ENCODE assay signal across 1 cellular context in genomic region chr17:57440522-57441269, GRCh38.
TF ChIP-seq lines count a peak whose summit lies in the region.

No MANE protein-coding gene starts in this region.

TF ChIP-seq in HepG2, 621 proteins besides CTCF, POLR2A, EP300 and RAD21 (continued from another document and continues in another):
- no peak for TF ChIP-seq THAP8 (CRISPR knock-in tag; IDR thresholded peaks at IDR 0.05; ENCODE audit: borderline replicate concordance)
- TF ChIP-seq, protein P1, sequence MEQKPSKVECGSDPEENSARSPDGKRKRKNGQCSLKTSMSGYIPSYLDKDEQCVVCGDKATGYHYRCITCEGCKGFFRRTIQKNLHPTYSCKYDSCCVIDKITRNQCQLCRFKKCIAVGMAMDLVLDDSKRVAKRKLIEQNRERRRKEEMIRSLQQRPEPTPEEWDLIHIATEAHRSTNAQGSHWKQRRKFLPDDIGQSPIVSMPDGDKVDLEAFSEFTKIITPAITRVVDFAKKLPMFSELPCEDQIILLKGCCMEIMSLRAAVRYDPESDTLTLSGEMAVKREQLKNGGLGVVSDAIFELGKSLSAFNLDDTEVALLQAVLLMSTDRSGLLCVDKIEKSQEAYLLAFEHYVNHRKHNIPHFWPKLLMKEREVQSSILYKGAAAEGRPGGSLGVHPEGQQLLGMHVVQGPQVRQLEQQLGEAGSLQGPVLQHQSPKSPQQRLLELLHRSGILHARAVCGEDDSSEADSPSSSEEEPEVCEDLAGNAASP (CRISPR knock-in tag; IDR thresholded peaks at IDR 0.05; ENCODE audit: borderline replicate concordance) = no peak
- TF ChIP-seq, protein P2, sequence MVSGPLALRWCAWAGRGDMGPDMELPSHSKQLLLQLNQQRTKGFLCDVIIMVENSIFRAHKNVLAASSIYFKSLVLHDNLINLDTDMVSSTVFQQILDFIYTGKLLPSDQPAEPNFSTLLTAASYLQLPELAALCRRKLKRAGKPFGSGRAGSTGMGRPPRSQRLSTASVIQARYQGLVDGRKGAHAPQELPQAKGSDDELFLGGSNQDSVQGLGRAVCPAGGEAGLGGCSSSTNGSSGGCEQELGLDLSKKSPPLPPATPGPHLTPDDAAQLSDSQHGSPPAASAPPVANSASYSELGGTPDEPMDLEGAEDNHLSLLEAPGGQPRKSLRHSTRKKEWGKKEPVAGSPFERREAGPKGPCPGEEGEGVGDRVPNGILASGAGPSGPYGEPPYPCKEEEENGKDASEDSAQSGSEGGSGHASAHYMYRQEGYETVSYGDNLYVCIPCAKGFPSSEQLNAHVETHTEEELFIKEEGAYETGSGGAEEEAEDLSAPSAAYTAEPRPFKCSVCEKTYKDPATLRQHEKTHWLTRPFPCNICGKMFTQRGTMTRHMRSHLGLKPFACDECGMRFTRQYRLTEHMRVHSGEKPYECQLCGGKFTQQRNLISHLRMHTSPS (CRISPR knock-in tag; IDR thresholded peaks at IDR 0.05; ENCODE audit: low read depth) = no peak; the same call in none of the 2 replicates
- TF ChIP-seq RNF219 (CRISPR knock-in tag; IDR thresholded peaks at IDR 0.05) = no peak
- 0 out of 2 replicates have a peak, but pooled peaks have one; percentile 25 for TF ChIP-seq RBAK (CRISPR knock-in tag; IDR thresholded peaks at IDR 0.05)
- no peak for TF ChIP-seq ZNF567 (CRISPR knock-in tag; IDR thresholded peaks at IDR 0.05; ENCODE audit: borderline replicate concordance)
- no peak for TF ChIP-seq NFAT5 (CRISPR knock-in tag; IDR thresholded peaks at IDR 0.05)
- TF ChIP-seq, protein P3, sequence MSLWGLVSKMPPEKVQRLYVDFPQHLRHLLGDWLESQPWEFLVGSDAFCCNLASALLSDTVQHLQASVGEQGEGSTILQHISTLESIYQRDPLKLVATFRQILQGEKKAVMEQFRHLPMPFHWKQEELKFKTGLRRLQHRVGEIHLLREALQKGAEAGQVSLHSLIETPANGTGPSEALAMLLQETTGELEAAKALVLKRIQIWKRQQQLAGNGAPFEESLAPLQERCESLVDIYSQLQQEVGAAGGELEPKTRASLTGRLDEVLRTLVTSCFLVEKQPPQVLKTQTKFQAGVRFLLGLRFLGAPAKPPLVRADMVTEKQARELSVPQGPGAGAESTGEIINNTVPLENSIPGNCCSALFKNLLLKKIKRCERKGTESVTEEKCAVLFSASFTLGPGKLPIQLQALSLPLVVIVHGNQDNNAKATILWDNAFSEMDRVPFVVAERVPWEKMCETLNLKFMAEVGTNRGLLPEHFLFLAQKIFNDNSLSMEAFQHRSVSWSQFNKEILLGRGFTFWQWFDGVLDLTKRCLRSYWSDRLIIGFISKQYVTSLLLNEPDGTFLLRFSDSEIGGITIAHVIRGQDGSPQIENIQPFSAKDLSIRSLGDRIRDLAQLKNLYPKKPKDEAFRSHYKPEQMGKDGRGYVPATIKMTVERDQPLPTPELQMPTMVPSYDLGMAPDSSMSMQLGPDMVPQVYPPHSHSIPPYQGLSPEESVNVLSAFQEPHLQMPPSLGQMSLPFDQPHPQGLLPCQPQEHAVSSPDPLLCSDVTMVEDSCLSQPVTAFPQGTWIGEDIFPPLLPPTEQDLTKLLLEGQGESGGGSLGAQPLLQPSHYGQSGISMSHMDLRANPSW (CRISPR knock-in tag; IDR thresholded peaks at IDR 0.05; ENCODE audit: borderline replicate concordance) = no peak
- no peak for TF ChIP-seq ZNF17 (CRISPR knock-in tag; IDR thresholded peaks at IDR 0.05)
- TF ChIP-seq, protein P4, sequence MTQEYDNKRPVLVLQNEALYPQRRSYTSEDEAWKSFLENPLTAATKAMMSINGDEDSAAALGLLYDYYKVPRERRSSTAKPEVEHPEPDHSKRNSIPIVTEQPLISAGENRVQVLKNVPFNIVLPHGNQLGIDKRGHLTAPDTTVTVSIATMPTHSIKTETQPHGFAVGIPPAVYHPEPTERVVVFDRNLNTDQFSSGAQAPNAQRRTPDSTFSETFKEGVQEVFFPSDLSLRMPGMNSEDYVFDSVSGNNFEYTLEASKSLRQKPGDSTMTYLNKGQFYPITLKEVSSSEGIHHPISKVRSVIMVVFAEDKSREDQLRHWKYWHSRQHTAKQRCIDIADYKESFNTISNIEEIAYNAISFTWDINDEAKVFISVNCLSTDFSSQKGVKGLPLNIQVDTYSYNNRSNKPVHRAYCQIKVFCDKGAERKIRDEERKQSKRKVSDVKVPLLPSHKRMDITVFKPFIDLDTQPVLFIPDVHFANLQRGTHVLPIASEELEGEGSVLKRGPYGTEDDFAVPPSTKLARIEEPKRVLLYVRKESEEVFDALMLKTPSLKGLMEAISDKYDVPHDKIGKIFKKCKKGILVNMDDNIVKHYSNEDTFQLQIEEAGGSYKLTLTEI (CRISPR knock-in tag; conservative IDR thresholded peaks at IDR 0.05) = no peak
- no peak for TF ChIP-seq NONO (IDR thresholded peaks at IDR 0.05)
- 0 out of 2 replicates have a peak, but pooled peaks have one; percentile 44 for TF ChIP-seq NONO (CRISPR knock-in tag; conservative IDR thresholded peaks at IDR 0.05)
- no peak for TF ChIP-seq HNRNPH1 (optimal IDR thresholded peaks at IDR 0.05; ENCODE audit: low read depth, low read length)
- 0 out of 2 replicates have a peak, but pooled peaks have one; percentile 19 for TF ChIP-seq ZNF768 (CRISPR knock-in tag; IDR thresholded peaks at IDR 0.05)
- TF ChIP-seq ZNF569 (CRISPR knock-in tag; IDR thresholded peaks at IDR 0.05; ENCODE audit: borderline replicate concordance) = no peak
- TF ChIP-seq ZNF20 (CRISPR knock-in tag; IDR thresholded peaks at IDR 0.05) = no peak
- TF ChIP-seq SRSF9 (IDR thresholded peaks at IDR 0.05; ENCODE audit: borderline replicate concordance, insufficient read depth, low read depth, low read length, poor library complexity, severe bottlenecking) = no peak
- TF ChIP-seq ZNF678 (CRISPR knock-in tag; IDR thresholded peaks at IDR 0.05) = no peak
- no peak for TF ChIP-seq ARHGAP35 (CRISPR knock-in tag; IDR thresholded peaks at IDR 0.05; ENCODE audit: borderline replicate concordance)
- 0 out of 2 replicates have a peak, but pooled peaks have one; percentile 38 for TF ChIP-seq SMAD3 (CRISPR knock-in tag; IDR thresholded peaks at IDR 0.05)
- TF ChIP-seq ZNF552 (CRISPR knock-in tag; IDR thresholded peaks at IDR 0.05; ENCODE audit: borderline replicate concordance) = no peak; the same call in 1 of the 2 replicates
- TF ChIP-seq RAD51 (IDR thresholded peaks at IDR 0.05; ENCODE audit: borderline replicate concordance) = no peak
- TF ChIP-seq ZSCAN9 (CRISPR knock-in tag; IDR thresholded peaks at IDR 0.05; ENCODE audit: borderline replicate concordance) = no peak
- 0 out of 2 replicates have a peak, but pooled peaks have one; percentile 18 for TF ChIP-seq ZNF451 (CRISPR knock-in tag; IDR thresholded peaks at IDR 0.05)
- TF ChIP-seq ZNF317 (CRISPR knock-in tag; IDR thresholded peaks at IDR 0.05) = 0 out of 2 replicates have a peak, but pooled peaks have one; percentile 35
- no peak for TF ChIP-seq ZNF256 (CRISPR knock-in tag; conservative IDR thresholded peaks at IDR 0.05)
- TF ChIP-seq ZNF570 (CRISPR knock-in tag; IDR thresholded peaks at IDR 0.05; ENCODE audit: borderline replicate concordance) = no peak
- TF ChIP-seq NPAS2 (CRISPR knock-in tag; IDR thresholded peaks at IDR 0.05; ENCODE audit: borderline replicate concordance) = no peak
- TF ChIP-seq RARA (CRISPR knock-in tag; IDR thresholded peaks at IDR 0.05) = 0 out of 2 replicates have a peak, but pooled peaks have one; percentile 10
- no peak; the same call in 1 of the 2 replicates for TF ChIP-seq TGIF2 (CRISPR knock-in tag; IDR thresholded peaks at IDR 0.05)
- no peak for TF ChIP-seq AHR (CRISPR knock-in tag; IDR thresholded peaks at IDR 0.05)
- TF ChIP-seq YEATS2 (CRISPR knock-in tag; IDR thresholded peaks at IDR 0.05; ENCODE audit: borderline replicate concordance) = peak; percentile 27; the same call in 1 of the 2 replicates
- TF ChIP-seq MEIS1 (CRISPR knock-in tag; IDR thresholded peaks at IDR 0.05; ENCODE audit: borderline replicate concordance) = no peak
- TF ChIP-seq YY1 (IDR thresholded peaks at IDR 0.05; ENCODE audit: insufficient read depth, insufficient replicate concordance, low read depth, low read length) = peak; percentile 51
- peak; percentile 4; the same call in 1 of the 2 replicates for TF ChIP-seq TFE3 (CRISPR knock-in tag; IDR thresholded peaks at IDR 0.05)
- TF ChIP-seq NCOA2 (CRISPR knock-in tag; IDR thresholded peaks at IDR 0.05) = no peak
- TF ChIP-seq ZGPAT (CRISPR knock-in tag; IDR thresholded peaks at IDR 0.05) = peak; percentile 51; the same call in 1 of the 2 replicates
- TF ChIP-seq SRSF1 (optimal IDR thresholded peaks at IDR 0.05; ENCODE audit: low read depth, low read length) = no peak
- TF ChIP-seq GABPB1 (CRISPR knock-in tag; IDR thresholded peaks at IDR 0.05) = peak; percentile 31; the same call in 1 of the 2 replicates
- no peak for TF ChIP-seq ZNF207 (IDR thresholded peaks at IDR 0.05; ENCODE audit: borderline replicate concordance)
- no peak for TF ChIP-seq ZNF224 (CRISPR knock-in tag; IDR thresholded peaks at IDR 0.05)
- TF ChIP-seq PRPF4 (IDR thresholded peaks at IDR 0.05; ENCODE audit: low read depth, low read length, poor library complexity, severe bottlenecking) = no peak
- TF ChIP-seq ZBTB7B (CRISPR knock-in tag; IDR thresholded peaks at IDR 0.05) = 0 out of 2 replicates have a peak, but pooled peaks have one; percentile 33
- TF ChIP-seq ZNF670 (CRISPR knock-in tag; IDR thresholded peaks at IDR 0.05; ENCODE audit: borderline replicate concordance) = no peak
- TF ChIP-seq ZNF329 (CRISPR knock-in tag; IDR thresholded peaks at IDR 0.05; ENCODE audit: low read depth) = no peak
- TF ChIP-seq SATB2 (CRISPR knock-in tag; IDR thresholded peaks at IDR 0.05) = no peak
